ENCODE assay signal across 39 cellular contexts in genomic region chr6:10957414-10957886, GRCh38.
"Had no signal": no experiment of that assay in that cellular context is flagged by ENCODE, and none has a peak within 500 bp of the region (broad histone marks: within the 10 kb centered on the region; RNA-seq: fewer than 3 reads in every experiment).

No MANE protein-coding gene starts in this region.

- H3K9me3 ChIP-seq: adrenal gland, ascending aorta, body of pancreas, breast epithelium had no signal

- H3K4me1 Mint-ChIP-seq: activated naive CD4-positive, alpha-beta T cell treated with anti-CD3 and anti-CD28 coated beads, Interleukin-2, amount 10 ng/mL, durations not matched to agents 7 days and 5 days; activated naive CD8-positive, alpha-beta T cell treated with anti-CD3 and anti-CD28 coated beads for 36 hours; activated naive CD8-positive, alpha-beta T cell treated with anti-CD3 and anti-CD28 coated beads, Interleukin-2, amount 10 ng/mL, durations not matched to agents 7 days and 5 days; activated naive CD8-positive, alpha-beta T cell treated with anti-CD3 and anti-CD28 coated beads, Interleukin-2, amount 50 U/mL, for 24 hours; activated T-helper 17 cell treated with anti-CD3 and anti-CD28 coated beads, Interleukin-2, amount 50 U/mL, for 72 hours; brain; central memory CD8-positive, alpha-beta T cell had no signal

- ATAC-seq: activated naive CD4-positive, alpha-beta T cell treated with anti-CD3 and anti-CD28 coated beads, Interleukin-2, amount 50 U/mL, for 72 hours; activated naive CD8-positive, alpha-beta T cell treated with anti-CD3 and anti-CD28 coated beads, Interleukin-2, amount 50 U/mL, for 24 hours; activated T-cell treated with anti-CD3 and anti-CD28 coated beads, Interleukin-2, amount 50 U/mL, for 4 hours; activated T-cell treated with anti-CD3 and anti-CD28 coated beads, Interleukin-2, amount 50 U/mL, for 72 hours; activated T-helper 17 cell treated with anti-CD3 and anti-CD28 coated beads, Interleukin-2, amount 50 U/mL, for 72 hours; body of pancreas had no signal

- H3K36me3 ChIP-seq: adrenal gland, ascending aorta, brain microvascular endothelial cell, breast epithelium, cardiac muscle cell had no signal

- H3K4me3 Mint-ChIP-seq: activated naive CD4-positive, alpha-beta T cell treated with anti-CD3 and anti-CD28 coated beads for 36 hours; activated naive CD4-positive, alpha-beta T cell treated with anti-CD3 and anti-CD28 coated beads, Interleukin-2, amount 10 ng/mL, durations not matched to agents 7 days and 5 days; activated naive CD4-positive, alpha-beta T cell treated with anti-CD3 and anti-CD28 coated beads, Interleukin-2, amount 50 U/mL, for 24 hours; activated naive CD8-positive, alpha-beta T cell; activated naive CD8-positive, alpha-beta T cell treated with anti-CD3 and anti-CD28 coated beads for 36 hours; activated naive CD8-positive, alpha-beta T cell treated with anti-CD3 and anti-CD28 coated beads, Interleukin-2, amount 10 ng/mL, durations not matched to agents 7 days and 5 days; activated naive CD8-positive, alpha-beta T cell treated with anti-CD3 and anti-CD28 coated beads, Interleukin-2, amount 50 U/mL, for 24 hours; activated T-cell treated with anti-CD3 and anti-CD28 coated beads, Interleukin-2, amount 50 U/mL, for 24 hours; activated T-cell treated with anti-CD3 and anti-CD28 coated beads, Interleukin-2, amount 50 U/mL, for 4 hours; activated T-cell treated with anti-CD3 and anti-CD28 coated beads, Interleukin-2, amount 50 U/mL, for 72 hours; activated T-helper 1 cell treated with anti-CD3 and anti-CD28 coated beads, Interleukin-12 subunit alpha, Interleukin-12 subunit beta, Interleukin-2, Interleukin-4 antibody, amounts not matched to agents 30 ng/mL and 10 ng/mL and 1 ng/mL, durations not matched to agents 14 hours and 24 hours and 36 hours; activated T-helper 17 cell treated with anti-CD3 and anti-CD28 coated beads, Interleukin-2, amount 50 U/mL, for 72 hours; brain; central memory CD8-positive, alpha-beta T cell had no signal

- DNase-seq: activated effector memory CD4-positive, alpha-beta T cell treated with Interleukin-2 at 50 U/mL for 16 hours; activated gamma-delta T cell; activated gamma-delta T cell treated with Interleukin-2 at 50 U/mL for 16 hours; activated naive CD4-positive, alpha-beta T cell; activated naive CD4-positive, alpha-beta T cell treated with anti-CD3 and anti-CD28 coated beads for 36 hours; activated naive CD4-positive, alpha-beta T cell treated with anti-CD3 and anti-CD28 coated beads, Interleukin-2, amount 10 ng/mL, durations not matched to agents 7 days and 5 days; activated naive CD4-positive, alpha-beta T cell treated with anti-CD3 and anti-CD28 coated beads, Interleukin-2, amount 50 U/mL, for 16 hours; activated naive CD4-positive, alpha-beta T cell treated with Interleukin-2 at 50 U/mL for 16 hours; activated naive CD8-positive, alpha-beta T cell treated with anti-CD3 and anti-CD28 coated beads for 36 hours; activated naive CD8-positive, alpha-beta T cell treated with anti-CD3 and anti-CD28 coated beads, Interleukin-2, amount 10 ng/mL, durations not matched to agents 7 days and 5 days; activated naive CD8-positive, alpha-beta T cell treated with anti-CD3 and anti-CD28 coated beads, Interleukin-2, amount 50 U/mL, for 24 hours; activated T-cell treated with anti-CD3 and anti-CD28 coated beads, Interleukin-2, amount 50 U/mL, for 1 hour; activated T-cell treated with anti-CD3 and anti-CD28 coated beads, Interleukin-2, amount 50 U/mL, for 24 hours; activated T-cell treated with anti-CD3 and anti-CD28 coated beads, Interleukin-2, amount 50 U/mL, for 4 hours; activated T-cell treated with anti-CD3 and anti-CD28 coated beads, Interleukin-2, amount 50 U/mL, for 48 hours; activated T-cell treated with anti-CD3 and anti-CD28 coated beads, Interleukin-2, amount 50 U/mL, for 72 hours; adrenal gland; amniotic stem cell; amygdala; anterior cingulate cortex; aorta; body of pancreas; brain microvascular endothelial cell; caudate nucleus; central memory CD4-positive, alpha-beta T cell; cerebellar nuclear complex had no signal

- H3K27ac Mint-ChIP-seq: activated naive CD4-positive, alpha-beta T cell treated with anti-CD3 and anti-CD28 coated beads for 36 hours; activated naive CD4-positive, alpha-beta T cell treated with anti-CD3 and anti-CD28 coated beads, Interleukin-2, amount 10 ng/mL, durations not matched to agents 7 days and 5 days; activated naive CD4-positive, alpha-beta T cell treated with anti-CD3 and anti-CD28 coated beads, Interleukin-2, amount 50 U/mL, for 24 hours; activated naive CD4-positive, alpha-beta T cell treated with anti-CD3 and anti-CD28 coated beads, Interleukin-2, amount 50 U/mL, for 72 hours; activated naive CD8-positive, alpha-beta T cell; activated naive CD8-positive, alpha-beta T cell treated with anti-CD3 and anti-CD28 coated beads for 36 hours; activated naive CD8-positive, alpha-beta T cell treated with anti-CD3 and anti-CD28 coated beads, Interleukin-2, amount 10 ng/mL, durations not matched to agents 7 days and 5 days; activated naive CD8-positive, alpha-beta T cell treated with anti-CD3 and anti-CD28 coated beads, Interleukin-2, amount 50 U/mL, for 24 hours; activated T-cell treated with anti-CD3 and anti-CD28 coated beads, Interleukin-2, amount 50 U/mL, for 24 hours; activated T-cell treated with anti-CD3 and anti-CD28 coated beads, Interleukin-2, amount 50 U/mL, for 72 hours; activated T-helper 1 cell treated with anti-CD3 and anti-CD28 coated beads, Interleukin-12 subunit alpha, Interleukin-12 subunit beta, Interleukin-2, Interleukin-4 antibody, amounts not matched to agents 30 ng/mL and 10 ng/mL and 1 ng/mL, durations not matched to agents 14 hours and 24 hours and 36 hours; activated T-helper 17 cell treated with anti-CD3 and anti-CD28 coated beads, Interleukin-2, amount 50 U/mL, for 72 hours; activated T-helper 2 cell treated with anti-CD3 and anti-CD28 coated beads, Interferon-gamma antibody, Interleukin-2, Interleukin-4, amounts not matched to agents 10 μg/mL and 5 μg/mL and 100 μg/mL, durations not matched to agents 14 hours and 24 hours and 36 hours; brain had no signal

- H3K4me3 ChIP-seq: adrenal gland, ascending aorta, body of pancreas, breast epithelium, cardiac muscle cell had no signal

- H3K27me3 Mint-ChIP-seq: brain had no signal

- H3K27me3 ChIP-seq: adrenal gland, ascending aorta, body of pancreas, brain microvascular endothelial cell, breast epithelium, cardiac muscle cell had no signal

- H3K27ac ChIP-seq: adrenal gland, ascending aorta, body of pancreas, brain microvascular endothelial cell, breast epithelium, cardiac muscle cell had no signal

- H3K4me1 ChIP-seq: adrenal gland, ascending aorta, body of pancreas, breast epithelium had no signal

- H3K36me3 Mint-ChIP-seq: activated naive CD4-positive, alpha-beta T cell treated with anti-CD3 and anti-CD28 coated beads, Interleukin-2, amount 10 ng/mL, durations not matched to agents 7 days and 5 days; activated naive CD4-positive, alpha-beta T cell treated with anti-CD3 and anti-CD28 coated beads, Interleukin-2, amount 50 U/mL, for 72 hours; activated naive CD8-positive, alpha-beta T cell; activated naive CD8-positive, alpha-beta T cell treated with anti-CD3 and anti-CD28 coated beads for 36 hours; activated naive CD8-positive, alpha-beta T cell treated with anti-CD3 and anti-CD28 coated beads, Interleukin-2, amount 10 ng/mL, durations not matched to agents 7 days and 5 days had no signal

- H3K9me3 Mint-ChIP-seq: activated naive CD4-positive, alpha-beta T cell treated with anti-CD3 and anti-CD28 coated beads for 36 hours; activated naive CD4-positive, alpha-beta T cell treated with anti-CD3 and anti-CD28 coated beads, Interleukin-2, amount 10 ng/mL, durations not matched to agents 7 days and 5 days; activated naive CD8-positive, alpha-beta T cell treated with anti-CD3 and anti-CD28 coated beads, Interleukin-2, amount 10 ng/mL, durations not matched to agents 7 days and 5 days; activated naive CD8-positive, alpha-beta T cell treated with anti-CD3 and anti-CD28 coated beads, Interleukin-2, amount 50 U/mL, for 24 hours; activated T-cell treated with anti-CD3 and anti-CD28 coated beads, Interleukin-2, amount 50 U/mL, for 24 hours; activated T-cell treated with anti-CD3 and anti-CD28 coated beads, Interleukin-2, amount 50 U/mL, for 72 hours; activated T-helper 1 cell treated with anti-CD3 and anti-CD28 coated beads, Interleukin-12 subunit alpha, Interleukin-12 subunit beta, Interleukin-2, Interleukin-4 antibody, amounts not matched to agents 30 ng/mL and 10 ng/mL and 1 ng/mL, durations not matched to agents 14 hours and 24 hours and 36 hours; activated T-helper 2 cell treated with anti-CD3 and anti-CD28 coated beads, Interferon-gamma antibody, Interleukin-2, Interleukin-4, amounts not matched to agents 10 μg/mL and 5 μg/mL and 100 μg/mL, durations not matched to agents 14 hours and 24 hours and 36 hours; central memory CD8-positive, alpha-beta T cell had no signal

- FAIRE-seq: astrocyte, bronchial epithelial cell had no signal
